Comparison of ENCODE assay signal across 1 cellular context in genomic region chr12:92995258-92995905, GRCh38.
TF ChIP-seq lines count a peak whose summit lies in the region.

No MANE protein-coding gene starts in this region.

TF ChIP-seq in GM12878, 131 proteins besides CTCF, POLR2A, EP300 and RAD21 (continued from another document and continues in another):
- TF ChIP-seq, protein P1, sequence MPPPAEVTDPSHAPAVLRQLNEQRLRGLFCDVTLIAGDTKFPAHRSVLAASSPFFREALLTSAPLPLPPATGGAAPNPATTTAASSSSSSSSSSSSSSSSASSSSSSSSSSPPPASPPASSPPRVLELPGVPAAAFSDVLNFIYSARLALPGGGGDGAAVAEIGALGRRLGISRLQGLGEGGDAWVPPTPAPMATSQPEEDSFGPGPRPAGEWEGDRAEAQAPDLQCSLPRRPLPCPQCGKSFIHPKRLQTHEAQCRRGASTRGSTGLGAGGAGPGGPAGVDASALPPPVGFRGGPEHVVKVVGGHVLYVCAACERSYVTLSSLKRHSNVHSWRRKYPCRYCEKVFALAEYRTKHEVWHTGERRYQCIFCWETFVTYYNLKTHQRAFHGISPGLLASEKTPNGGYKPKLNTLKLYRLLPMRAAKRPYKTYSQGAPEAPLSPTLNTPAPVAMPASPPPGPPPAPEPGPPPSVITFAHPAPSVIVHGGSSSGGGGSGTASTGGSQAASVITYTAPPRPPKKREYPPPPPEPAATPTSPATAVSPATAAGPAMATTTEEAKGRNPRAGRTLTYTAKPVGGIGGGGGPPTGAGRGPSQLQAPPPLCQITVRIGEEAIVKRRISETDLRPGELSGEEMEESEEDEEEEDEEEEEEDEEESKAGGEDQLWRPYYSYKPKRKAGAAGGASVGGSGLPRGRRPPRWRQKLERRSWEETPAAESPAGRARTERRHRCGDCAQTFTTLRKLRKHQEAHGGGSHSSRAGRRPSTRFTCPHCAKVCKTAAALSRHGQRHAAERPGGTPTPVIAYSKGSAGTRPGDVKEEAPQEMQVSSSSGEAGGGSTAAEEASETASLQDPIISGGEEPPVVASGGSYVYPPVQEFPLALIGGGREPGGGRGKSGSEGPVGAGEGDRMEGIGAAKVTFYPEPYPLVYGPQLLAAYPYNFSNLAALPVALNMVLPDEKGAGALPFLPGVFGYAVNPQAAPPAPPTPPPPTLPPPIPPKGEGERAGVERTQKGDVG (CRISPR knock-in tag; IDR thresholded peaks at IDR 0.05), result no peak
- TF ChIP-seq PBX3 (IDR thresholded peaks at IDR 0.05; ENCODE audit: insufficient replicate concordance, low read depth, low read length) (no peak), SMAD1 (IDR thresholded peaks at IDR 0.05; ENCODE audit: low read depth, partially characterized antibody) (no peak), SKIL (IDR thresholded peaks at IDR 0.05; ENCODE audit: low read depth, poor library complexity, severe bottlenecking) (no peak), ZNF207 (IDR thresholded peaks at IDR 0.05; ENCODE audit: borderline replicate concordance) (no peak), HDAC6 (IDR thresholded peaks at IDR 0.05; ENCODE audit: unreplicated experiment) (no peak), CREB1 (IDR thresholded peaks at IDR 0.05; ENCODE audit: low read depth) (peak; percentile 40; the same call in 1 of the 2 replicates), CEBPB (IDR thresholded peaks at IDR 0.05; ENCODE audit: borderline replicate concordance in 1 of 2, low read depth in 2 of 2, low read length in 2 of 2) (no peak), GABPA (IDR thresholded peaks at IDR 0.05; ENCODE audit: low read depth) (no peak), KDM1A (IDR thresholded peaks at IDR 0.05; ENCODE audit: borderline replicate concordance) (no peak), SREBF1 (IDR thresholded peaks at IDR 0.05; ENCODE audit: low read length) (no peak), YBX1 (IDR thresholded peaks at IDR 0.05) (no peak), MEF2B (IDR thresholded peaks at IDR 0.05; ENCODE audit: partially characterized antibody, poor library complexity, severe bottlenecking) (no peak), RBBP5 (conservative IDR thresholded peaks at IDR 0.05) (no peak), SIN3A (IDR thresholded peaks at IDR 0.05; ENCODE audit: low read depth, low read length) (no peak), SMC3 (IDR thresholded peaks at IDR 0.05; ENCODE audit: borderline replicate concordance, low read length) (no peak), HDAC2 (IDR thresholded peaks at IDR 0.05) (no peak), ESRRA (IDR thresholded peaks at IDR 0.05; ENCODE audit: low read length) (no peak), CBX3 (IDR thresholded peaks at IDR 0.05; ENCODE audit: borderline replicate concordance, low read depth) (no peak), ZNF622 (IDR thresholded peaks at IDR 0.05) (no peak), RELA (IDR thresholded peaks at IDR 0.05; ENCODE audit: borderline replicate concordance, partially characterized antibody) (no peak), ZSCAN29 (IDR thresholded peaks at IDR 0.05) (no peak), BCL11A (IDR thresholded peaks at IDR 0.05; ENCODE audit: low read depth, low read length) (peak; percentile 67), PAX8 (IDR thresholded peaks at IDR 0.05) (no peak), BACH1 (IDR thresholded peaks at IDR 0.05; ENCODE audit: borderline replicate concordance) (no peak), EGR1 (IDR thresholded peaks at IDR 0.05; ENCODE audit: borderline replicate concordance in 1 of 2, low read depth in 2 of 2, low read length in 2 of 2) (no peak), MTA2 (IDR thresholded peaks at IDR 0.05; ENCODE audit: low read depth) (0 out of 2 replicates have a peak, but pooled peaks have one; percentile 11), POLR2AphosphoS2 (IDR thresholded peaks at IDR 0.05; ENCODE audit: low read depth, low read length) (no peak), PRDM15 (CRISPR knock-in tag; IDR thresholded peaks at IDR 0.05) (no peak), SMARCA5 (IDR thresholded peaks at IDR 0.05) (no peak), NRF1 (conservative IDR thresholded peaks at IDR 0.05; ENCODE audit: low read depth, low read length) (no peak)
- TF ChIP-seq, protein P2, sequence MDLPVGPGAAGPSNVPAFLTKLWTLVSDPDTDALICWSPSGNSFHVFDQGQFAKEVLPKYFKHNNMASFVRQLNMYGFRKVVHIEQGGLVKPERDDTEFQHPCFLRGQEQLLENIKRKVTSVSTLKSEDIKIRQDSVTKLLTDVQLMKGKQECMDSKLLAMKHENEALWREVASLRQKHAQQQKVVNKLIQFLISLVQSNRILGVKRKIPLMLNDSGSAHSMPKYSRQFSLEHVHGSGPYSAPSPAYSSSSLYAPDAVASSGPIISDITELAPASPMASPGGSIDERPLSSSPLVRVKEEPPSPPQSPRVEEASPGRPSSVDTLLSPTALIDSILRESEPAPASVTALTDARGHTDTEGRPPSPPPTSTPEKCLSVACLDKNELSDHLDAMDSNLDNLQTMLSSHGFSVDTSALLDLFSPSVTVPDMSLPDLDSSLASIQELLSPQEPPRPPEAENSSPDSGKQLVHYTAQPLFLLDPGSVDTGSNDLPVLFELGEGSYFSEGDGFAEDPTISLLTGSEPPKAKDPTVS (IDR thresholded peaks at IDR 0.05; ENCODE audit: low read depth, low read length), result no peak
- TF ChIP-seq, protein P3, sequence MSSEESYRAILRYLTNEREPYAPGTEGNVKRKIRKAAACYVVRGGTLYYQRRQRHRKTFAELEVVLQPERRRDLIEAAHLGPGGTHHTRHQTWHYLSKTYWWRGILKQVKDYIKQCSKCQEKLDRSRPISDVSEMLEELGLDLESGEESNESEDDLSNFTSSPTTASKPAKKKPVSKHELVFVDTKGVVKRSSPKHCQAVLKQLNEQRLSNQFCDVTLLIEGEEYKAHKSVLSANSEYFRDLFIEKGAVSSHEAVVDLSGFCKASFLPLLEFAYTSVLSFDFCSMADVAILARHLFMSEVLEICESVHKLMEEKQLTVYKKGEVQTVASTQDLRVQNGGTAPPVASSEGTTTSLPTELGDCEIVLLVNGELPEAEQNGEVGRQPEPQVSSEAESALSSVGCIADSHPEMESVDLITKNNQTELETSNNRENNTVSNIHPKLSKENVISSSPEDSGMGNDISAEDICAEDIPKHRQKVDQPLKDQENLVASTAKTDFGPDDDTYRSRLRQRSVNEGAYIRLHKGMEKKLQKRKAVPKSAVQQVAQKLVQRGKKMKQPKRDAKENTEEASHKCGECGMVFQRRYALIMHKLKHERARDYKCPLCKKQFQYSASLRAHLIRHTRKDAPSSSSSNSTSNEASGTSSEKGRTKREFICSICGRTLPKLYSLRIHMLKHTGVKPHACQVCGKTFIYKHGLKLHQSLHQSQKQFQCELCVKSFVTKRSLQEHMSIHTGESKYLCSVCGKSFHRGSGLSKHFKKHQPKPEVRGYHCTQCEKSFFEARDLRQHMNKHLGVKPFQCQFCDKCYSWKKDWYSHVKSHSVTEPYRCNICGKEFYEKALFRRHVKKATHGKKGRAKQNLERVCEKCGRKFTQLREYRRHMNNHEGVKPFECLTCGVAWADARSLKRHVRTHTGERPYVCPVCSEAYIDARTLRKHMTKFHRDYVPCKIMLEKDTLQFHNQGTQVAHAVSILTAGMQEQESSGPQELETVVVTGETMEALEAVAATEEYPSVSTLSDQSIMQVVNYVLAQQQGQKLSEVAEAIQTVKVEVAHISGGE (CRISPR knock-in tag; IDR thresholded peaks at IDR 0.05), result no peak
- TF ChIP-seq, protein P4, sequence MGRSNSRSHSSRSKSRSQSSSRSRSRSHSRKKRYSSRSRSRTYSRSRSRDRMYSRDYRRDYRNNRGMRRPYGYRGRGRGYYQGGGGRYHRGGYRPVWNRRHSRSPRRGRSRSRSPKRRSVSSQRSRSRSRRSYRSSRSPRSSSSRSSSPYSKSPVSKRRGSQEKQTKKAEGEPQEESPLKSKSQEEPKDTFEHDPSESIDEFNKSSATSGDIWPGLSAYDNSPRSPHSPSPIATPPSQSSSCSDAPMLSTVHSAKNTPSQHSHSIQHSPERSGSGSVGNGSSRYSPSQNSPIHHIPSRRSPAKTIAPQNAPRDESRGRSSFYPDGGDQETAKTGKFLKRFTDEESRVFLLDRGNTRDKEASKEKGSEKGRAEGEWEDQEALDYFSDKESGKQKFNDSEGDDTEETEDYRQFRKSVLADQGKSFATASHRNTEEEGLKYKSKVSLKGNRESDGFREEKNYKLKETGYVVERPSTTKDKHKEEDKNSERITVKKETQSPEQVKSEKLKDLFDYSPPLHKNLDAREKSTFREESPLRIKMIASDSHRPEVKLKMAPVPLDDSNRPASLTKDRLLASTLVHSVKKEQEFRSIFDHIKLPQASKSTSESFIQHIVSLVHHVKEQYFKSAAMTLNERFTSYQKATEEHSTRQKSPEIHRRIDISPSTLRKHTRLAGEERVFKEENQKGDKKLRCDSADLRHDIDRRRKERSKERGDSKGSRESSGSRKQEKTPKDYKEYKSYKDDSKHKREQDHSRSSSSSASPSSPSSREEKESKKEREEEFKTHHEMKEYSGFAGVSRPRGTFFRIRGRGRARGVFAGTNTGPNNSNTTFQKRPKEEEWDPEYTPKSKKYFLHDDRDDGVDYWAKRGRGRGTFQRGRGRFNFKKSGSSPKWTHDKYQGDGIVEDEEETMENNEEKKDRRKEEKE (IDR thresholded peaks at IDR 0.05), result no peak
- TF ChIP-seq, protein P5, sequence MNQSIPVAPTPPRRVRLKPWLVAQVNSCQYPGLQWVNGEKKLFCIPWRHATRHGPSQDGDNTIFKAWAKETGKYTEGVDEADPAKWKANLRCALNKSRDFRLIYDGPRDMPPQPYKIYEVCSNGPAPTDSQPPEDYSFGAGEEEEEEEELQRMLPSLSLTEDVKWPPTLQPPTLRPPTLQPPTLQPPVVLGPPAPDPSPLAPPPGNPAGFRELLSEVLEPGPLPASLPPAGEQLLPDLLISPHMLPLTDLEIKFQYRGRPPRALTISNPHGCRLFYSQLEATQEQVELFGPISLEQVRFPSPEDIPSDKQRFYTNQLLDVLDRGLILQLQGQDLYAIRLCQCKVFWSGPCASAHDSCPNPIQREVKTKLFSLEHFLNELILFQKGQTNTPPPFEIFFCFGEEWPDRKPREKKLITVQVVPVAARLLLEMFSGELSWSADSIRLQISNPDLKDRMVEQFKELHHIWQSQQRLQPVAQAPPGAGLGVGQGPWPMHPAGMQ (IDR thresholded peaks at IDR 0.05; ENCODE audit: borderline replicate concordance), result no peak
